ENCODE assay signal across 7 cellular contexts in genomic region chr4:127406187-127406586, GRCh38.
"Had no signal": no experiment of that assay in that cellular context is flagged by ENCODE, and none has a peak within 500 bp of the region (broad histone marks: within the 10 kb centered on the region; RNA-seq: fewer than 3 reads in every experiment).

No MANE protein-coding gene starts in this region.

- ATAC-seq: GM12878 had no signal

- FAIRE-seq: GM12878, GM12891, GM12892, GM18507, GM19239 had no signal

- H3K4me3 ChIP-seq: GM12878 had no signal

- DNase-seq: GDM1, GF-D8 had no signal
